In the genomic region with DNA sequence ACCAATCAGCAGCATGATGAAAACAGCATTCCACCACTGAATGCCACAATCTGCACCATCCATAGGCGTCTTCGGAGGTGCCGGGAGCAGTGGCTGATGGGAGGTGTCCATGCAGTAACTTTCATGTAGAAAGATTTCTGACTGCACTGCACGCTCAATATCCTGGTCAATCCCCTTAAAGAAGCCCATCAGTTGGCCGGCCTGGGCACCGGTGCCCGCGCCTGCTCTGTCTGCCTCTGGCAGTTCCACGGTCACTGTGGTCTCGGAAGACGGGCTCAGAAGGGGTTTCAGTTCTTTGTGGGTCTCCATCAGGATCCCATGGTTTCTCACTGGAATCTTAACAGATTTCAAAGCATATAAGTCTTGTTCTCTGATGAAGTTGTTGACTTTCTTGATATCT, we compare ENCODE assay signal across 27 cellular contexts.
"Had no signal": no experiment of that assay in that cellular context is flagged by ENCODE, and none has a peak within 500 bp of the region (broad histone marks: within the 10 kb centered on the region; RNA-seq: fewer than 3 reads in every experiment).

No MANE protein-coding gene starts in this region.

- H3K4me3 ChIP-seq: adrenal gland, body of pancreas, breast epithelium, PC-9 had no signal

- H3K4me2 ChIP-seq: PC-9 had no signal

- H2AFZ ChIP-seq: PC-9 had no signal

- H3K27me3 Mint-ChIP-seq: activated CD4-positive, alpha-beta T cell treated with anti-CD3 and anti-CD28 coated beads, Interleukin-2, amount 10 ng/mL, durations not matched to agents 24 days and 14 days; activated CD8-positive, alpha-beta T cell treated with anti-CD3 and anti-CD28 coated beads for 36 hours; activated naive CD4-positive, alpha-beta T cell treated with anti-CD3 and anti-CD28 coated beads, Interleukin-2, amount 50 U/mL, for 24 hours; activated naive CD8-positive, alpha-beta T cell treated with anti-CD3 and anti-CD28 coated beads, Interleukin-2, amount 10 ng/mL, durations not matched to agents 7 days and 5 days; activated T-helper 17 cell treated with anti-CD3 and anti-CD28 coated beads, Interleukin-2, amount 50 U/mL, for 72 hours had no signal

- H3K27me3 ChIP-seq: adrenal gland, body of pancreas, breast epithelium had no signal

- H3K4me3 Mint-ChIP-seq: activated CD4-positive, alpha-beta T cell treated with anti-CD3 and anti-CD28 coated beads, Interleukin-2, amount 10 ng/mL, durations not matched to agents 24 days and 14 days; activated CD8-positive, alpha-beta T cell treated with anti-CD3 and anti-CD28 coated beads for 36 hours; activated naive CD4-positive, alpha-beta T cell treated with anti-CD3 and anti-CD28 coated beads, Interleukin-2, amount 50 U/mL, for 24 hours; activated naive CD8-positive, alpha-beta T cell treated with anti-CD3 and anti-CD28 coated beads, Interleukin-2, amount 10 ng/mL, durations not matched to agents 7 days and 5 days; activated T-cell treated with anti-CD3 and anti-CD28 coated beads, Interleukin-2, amount 50 U/mL, for 72 hours; activated T-helper 17 cell treated with anti-CD3 and anti-CD28 coated beads, Interleukin-2, amount 50 U/mL, for 72 hours had no signal

- H3K36me3 ChIP-seq: breast epithelium had no signal

- H3K9me3 ChIP-seq: adrenal gland, body of pancreas, breast epithelium had no signal

- ATAC-seq: activated CD8-positive, alpha-beta T cell treated with anti-CD3 and anti-CD28 coated beads for 36 hours; activated T-cell treated with anti-CD3 and anti-CD28 coated beads, Interleukin-2, amount 50 U/mL, for 72 hours; activated T-helper 17 cell treated with anti-CD3 and anti-CD28 coated beads, Interleukin-2, amount 50 U/mL, for 72 hours; body of pancreas; Right ventricle myocardium inferior had no signal

- H3K36me3 Mint-ChIP-seq: activated naive CD4-positive, alpha-beta T cell treated with anti-CD3 and anti-CD28 coated beads, Interleukin-2, amount 50 U/mL, for 24 hours had no signal

- H3K9me3 Mint-ChIP-seq: activated CD4-positive, alpha-beta T cell treated with anti-CD3 and anti-CD28 coated beads, Interleukin-2, amount 10 ng/mL, durations not matched to agents 24 days and 14 days; activated CD8-positive, alpha-beta T cell treated with anti-CD3 and anti-CD28 coated beads for 36 hours; activated naive CD4-positive, alpha-beta T cell treated with anti-CD3 and anti-CD28 coated beads, Interleukin-2, amount 50 U/mL, for 24 hours; activated naive CD8-positive, alpha-beta T cell treated with anti-CD3 and anti-CD28 coated beads, Interleukin-2, amount 10 ng/mL, durations not matched to agents 7 days and 5 days; activated T-cell treated with anti-CD3 and anti-CD28 coated beads, Interleukin-2, amount 50 U/mL, for 72 hours; activated T-helper 17 cell treated with anti-CD3 and anti-CD28 coated beads, Interleukin-2, amount 50 U/mL, for 72 hours had no signal

- H3K27ac Mint-ChIP-seq: activated CD4-positive, alpha-beta T cell treated with anti-CD3 and anti-CD28 coated beads, Interleukin-2, amount 10 ng/mL, durations not matched to agents 24 days and 14 days; activated CD8-positive, alpha-beta T cell treated with anti-CD3 and anti-CD28 coated beads for 36 hours; activated naive CD4-positive, alpha-beta T cell treated with anti-CD3 and anti-CD28 coated beads, Interleukin-2, amount 50 U/mL, for 24 hours; activated naive CD8-positive, alpha-beta T cell treated with anti-CD3 and anti-CD28 coated beads, Interleukin-2, amount 10 ng/mL, durations not matched to agents 7 days and 5 days; activated T-helper 17 cell treated with anti-CD3 and anti-CD28 coated beads, Interleukin-2, amount 50 U/mL, for 72 hours had no signal

- H3K27ac ChIP-seq: adrenal gland, body of pancreas, PC-9, WERI-Rb-1 had no signal

- DNase-seq: activated CD4-positive, alpha-beta T cell treated with anti-CD3 and anti-CD28 coated beads, Interleukin-2, amount 10 ng/mL, durations not matched to agents 24 days and 14 days; activated effector memory CD4-positive, alpha-beta T cell treated with anti-CD3 and anti-CD28 coated beads, Interleukin-2, amount 50 U/mL, for 16 hours; activated naive CD4-positive, alpha-beta T cell treated with Interleukin-2 at 50 U/mL for 16 hours; activated naive CD8-positive, alpha-beta T cell treated with anti-CD3 and anti-CD28 coated beads, Interleukin-2, amount 10 ng/mL, durations not matched to agents 7 days and 5 days; activated T-cell treated with anti-CD3 and anti-CD28 coated beads, Interleukin-2, amount 50 U/mL, for 1 hour; NCI-H1048; NCI-H1436; NCI-H1930; NCI-H2081 treated with DMSO at 0.1 percent for 48 hours; NCI-H345; NCI-H524 treated with DMSO at 0.1 percent for 48 hours; NCI-H748 treated with DMSO at 0.1 percent for 48 hours; NK-92 treated with Interleukin-12 subunit alpha and Interleukin-12 subunit beta, amount 100 ng/mL, for 24 hours; SIG-M5; T-helper 1 cell; T-helper 2 cell; T-helper 9 cell; WERI-Rb-1 had no signal
